Comparison of ENCODE assay signal across 23 cellular contexts in genomic region chr3:37984051-37984450, GRCh38. TPM values are rescaled to one million over a fixed set of nuclear protein-coding genes. Genes with fewer than 3 reads are reported as not detected.
"Had no signal": no experiment of that assay in that cellular context is flagged by ENCODE, and none has a peak within 500 bp of the region (broad histone marks: within the 10 kb centered on the region; RNA-seq: fewer than 3 reads in every experiment).

No MANE protein-coding gene starts in this region.

- DNase-seq: activated CD4-positive, alpha-beta T cell treated with anti-CD3 and anti-CD28 coated beads for 36 hours; activated CD4-positive, alpha-beta T cell treated with anti-CD3 and anti-CD28 coated beads, Interleukin-2, amount 50 U/mL, for 48 hours; dermis blood vessel endothelial cell; effector memory CD8-positive, alpha-beta T cell; foreskin melanocyte; glutamatergic neuron; hippocampal formation; psoas muscle; right cardiac atrium; stimulated activated CD4-positive, alpha-beta T cell treated with anti-CD3 and anti-CD28 coated beads, Interleukin-4, amount 100 ng/mL, for 24 hours; T-helper 2 cell; upper lobe of left lung had no signal

- H3K9me3 ChIP-seq: left lung, psoas muscle, testis, upper lobe of left lung had no signal

- ATAC-seq: activated CD4-positive, alpha-beta T cell treated with anti-CD3 and anti-CD28 coated beads for 36 hours; effector memory CD8-positive, alpha-beta T cell; left lung; psoas muscle; right cardiac atrium; stimulated activated effector memory CD8-positive, alpha-beta T cell treated with anti-CD3 and anti-CD28 coated beads, Interleukin-12 subunit alpha, Interleukin-12 subunit beta, amount 100 ng/mL, for 72 hours; WTC11 had no signal

- H3K27ac Mint-ChIP-seq: activated CD4-positive, alpha-beta T cell treated with anti-CD3 and anti-CD28 coated beads for 36 hours; activated naive CD8-positive, alpha-beta T cell; effector memory CD8-positive, alpha-beta T cell; stimulated activated effector memory CD8-positive, alpha-beta T cell treated with anti-CD3 and anti-CD28 coated beads, Interleukin-12 subunit alpha, Interleukin-12 subunit beta, amount 100 ng/mL, for 72 hours; WTC11 had no signal

- H3K4me1 ChIP-seq: psoas muscle, testis had no signal

- H3K36me3 Mint-ChIP-seq: activated naive CD8-positive, alpha-beta T cell; stimulated activated effector memory CD8-positive, alpha-beta T cell treated with anti-CD3 and anti-CD28 coated beads, Interleukin-12 subunit alpha, Interleukin-12 subunit beta, amount 100 ng/mL, for 72 hours; WTC11 had no signal

- H3K27ac ChIP-seq: cardiac muscle cell, epithelial cell of prostate, psoas muscle, testis, upper lobe of left lung had no signal

- H3K27me3 ChIP-seq: cardiac muscle cell, left lung, testis, upper lobe of left lung had no signal

- H3K9me3 Mint-ChIP-seq: effector memory CD8-positive, alpha-beta T cell; neural crest cell; stimulated activated effector memory CD8-positive, alpha-beta T cell treated with anti-CD3 and anti-CD28 coated beads, Interleukin-12 subunit alpha, Interleukin-12 subunit beta, amount 100 ng/mL, for 72 hours; WTC11 had no signal

- H3K4me3 Mint-ChIP-seq: activated CD4-positive, alpha-beta T cell treated with anti-CD3 and anti-CD28 coated beads for 36 hours; activated naive CD8-positive, alpha-beta T cell; effector memory CD8-positive, alpha-beta T cell; neural crest cell; stimulated activated effector memory CD8-positive, alpha-beta T cell treated with anti-CD3 and anti-CD28 coated beads, Interleukin-12 subunit alpha, Interleukin-12 subunit beta, amount 100 ng/mL, for 72 hours; WTC11 had no signal

- H3K27me3 Mint-ChIP-seq: activated CD4-positive, alpha-beta T cell treated with anti-CD3 and anti-CD28 coated beads for 36 hours; activated naive CD8-positive, alpha-beta T cell had no signal

- H3K4me1 Mint-ChIP-seq: neural crest cell; stimulated activated effector memory CD8-positive, alpha-beta T cell treated with anti-CD3 and anti-CD28 coated beads, Interleukin-12 subunit alpha, Interleukin-12 subunit beta, amount 100 ng/mL, for 72 hours had no signal

- H3K4me3 ChIP-seq: cardiac muscle cell, left lung, psoas muscle, smooth muscle cell, testis, upper lobe of left lung had no signal

RNA-seq across cellular contexts. Expression of gene DLEC1, which starts 55.0 kb away (rescaled TPM):
- total RNA-seq: lung microvascular endothelial cell, myocyte had no signal
